ENCODE assay signal across 8 cellular contexts in the genomic region with DNA sequence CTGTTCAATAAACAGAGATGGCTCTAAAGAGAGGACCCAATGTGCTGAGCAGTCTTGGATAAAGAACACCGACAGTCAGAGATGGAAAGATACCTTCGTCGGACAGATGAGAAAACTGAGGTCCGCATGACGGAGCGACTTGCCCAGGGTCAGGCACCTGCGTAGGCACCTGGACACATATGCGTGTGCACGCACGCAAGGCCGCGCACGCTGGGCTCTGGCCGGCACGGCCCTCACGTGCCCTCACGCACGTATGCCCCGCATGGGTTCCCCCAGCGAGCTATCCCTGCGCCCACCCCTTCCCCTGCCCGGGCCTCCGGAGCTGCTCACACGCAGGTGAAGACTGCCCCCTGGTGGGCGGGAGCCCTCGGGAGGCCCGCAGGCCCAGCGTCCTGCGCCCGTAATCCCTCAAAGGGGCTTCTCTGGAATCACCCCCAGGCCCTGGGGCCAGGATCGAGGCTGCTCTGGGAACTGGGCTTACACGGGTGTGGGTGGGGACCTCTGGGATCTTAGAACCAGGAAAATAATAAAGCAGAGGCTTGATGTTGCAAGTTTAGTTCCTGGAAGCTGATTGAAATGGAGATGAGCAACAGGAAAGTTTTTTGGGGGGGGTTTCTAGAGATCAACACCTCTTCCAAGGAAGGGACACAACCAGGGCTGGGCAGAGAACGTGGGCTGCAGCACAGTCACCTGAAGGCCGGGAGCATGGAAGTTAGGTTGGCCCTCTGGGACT.
DNase-seq lines count a peak whose midpoint lies in the region; ATAC-seq and TF ChIP-seq lines count a peak whose summit lies in the region.

No MANE protein-coding gene starts in this region.

- CTCF ChIA-PET in PC-3 (lab: Charles Lee): interaction anchor here (0.5 kb wide), 1 partner anchor 26 kb away, joined by 3 read pairs; no protein-coding TSS in a partner anchor

- in situ Hi-C loops in ACHN (cut with HindIII; ENCODE audit: low pct_ligation_motif_present, low pct_unique_long_range_greater_than_20kb, low sequenced_read_pairs): no loop called here

- no peaks in the 10 kb centered on the region for H3F3A ChIP-seq in PC-3 (ENCODE audit: low read length, unreplicated experiment)

- H3K79me2 ChIP-seq in PC-3 (ENCODE audit: low read length): no peaks in the 10 kb centered on the region

- no peaks in the 10 kb centered on the region for H3K36me3 ChIP-seq in PC-3 (ENCODE audit: low read depth, low read length)
- H3K36me3 ChIP-seq in subcutaneous abdominal adipose tissue (ENCODE audit: control insufficient read depth in 5 of 5, insufficient read depth in 5 of 5, low read length in 5 of 5): peaks cover 7 to 20% (median 8%) of the 10 kb centered on the region in 5 donors

- ATAC-seq in GM19324 (IDR thresholded peaks at IDR 0.05; ENCODE audit: low FRiP score, unreplicated experiment): peak; percentile 51
- ATAC-seq in PC-3: peak; percentile 60; the same call in 1 of the 2 replicates
- no peak for ATAC-seq in GM21526 (IDR thresholded peaks at IDR 0.05; ENCODE audit: low FRiP score, unreplicated experiment)

- intact Hi-C loops in PC-3 (cut with micrococcal nuclease): no loop called here

- H2AFZ ChIP-seq in PC-3 (ENCODE audit: low read length): peak overlapping the region; percentile 66

- POLR2A ChIA-PET in PC-3 (lab: Charles Lee; ENCODE audit: unreplicated experiment): no interaction called here

- H3K27me3 ChIP-seq in PC-3 (ENCODE audit: low read length) (peaks cover 23% of the 10 kb centered on the region), subcutaneous abdominal adipose tissue (ENCODE audit: control insufficient read depth in 5 of 5, insufficient read depth in 4 of 5, low read length in 5 of 5) (no peaks in the 10 kb centered on the region)

- H3K4me3 ChIP-seq in PC-3 (ENCODE audit: low read length) (no peak overlapping the region), fibroblast of the aortic adventitia (ENCODE audit: low read depth, low read length) (no peak overlapping the region), subcutaneous abdominal adipose tissue (ENCODE audit: low read depth in 1 of 5, low read length in 5 of 5) (peak overlapping the region in 1 of 5 donors; percentile 41)

- TF ChIP-seq CTCF in PC-3 (conservative IDR thresholded peaks at IDR 0.05; ENCODE audit: low read depth, low read length): peak; percentile 93
- peak; percentile 85 for TF ChIP-seq CTCF in fibroblast of the aortic adventitia (IDR thresholded peaks at IDR 0.05; ENCODE audit: insufficient read depth, low read length)

- H3K9ac ChIP-seq in PC-3 (ENCODE audit: low read length): no peak overlapping the region
- H3K9ac ChIP-seq in subcutaneous abdominal adipose tissue (ENCODE audit: low read length in 5 of 5): peak overlapping the region in 1 of 5 donors; percentile 54

- peaks cover 2% of the 10 kb centered on the region for H3K9me3 ChIP-seq in PC-3 (ENCODE audit: low read length)
- H3K9me3 ChIP-seq in subcutaneous abdominal adipose tissue (ENCODE audit: control insufficient read depth in 5 of 5, low read length in 5 of 5): peaks cover 0 to 1% (median 0%) of the 10 kb centered on the region in 5 donors

- no peak overlapping the region; the same call in 1 of the 2 replicates for H3K4me2 ChIP-seq in PC-3 (ENCODE audit: low read length)

- no peaks in the 10 kb centered on the region for H4K20me1 ChIP-seq in PC-3 (ENCODE audit: low read length)

- H3K9me2 ChIP-seq in PC-3 (replicated peaks; ENCODE audit: low read length): no peaks in the 10 kb centered on the region

- H3K27ac ChIP-seq in PC-3 (ENCODE audit: low read length) (no peak overlapping the region), subcutaneous abdominal adipose tissue (ENCODE audit: low read depth, low read length) (peak overlapping the region; percentile 73)

- DNase-seq in ACHN (peak; percentile 44), PC-3 (peak; percentile 58), fibroblast of the aortic adventitia (ENCODE audit: low read depth) (peak; percentile 49), nucleus accumbens (lab: John Stamatoyannopoulos, UW) (peak in 53 of 56 donors; percentile 16 to 88 (median 61))
- peak; percentile 45 for DNase-seq in activated T-helper 9 cell treated with anti-CD3 and anti-CD28 coated beads, Interleukin-2, amount 50 U/mL, for 16 hours (ENCODE audit: low read depth)

- H3K4me1 ChIP-seq in PC-3 (ENCODE audit: insufficient read depth, low read length) (no peaks in the 10 kb centered on the region), subcutaneous abdominal adipose tissue (ENCODE audit: control insufficient read depth in 5 of 5, insufficient read depth in 5 of 5, low read length in 5 of 5) (peaks cover 0 to 43% (median 32%) of the 10 kb centered on the region in 5 donors)

- no TSS peak for BruUV-seq in PC-3 (replicated peaks; lab: Mats Ljungman, UMichigan)
